ENCODE assay signal across 20 cellular contexts in genomic region chr4:123501733-123502132, GRCh38.
DNase-seq lines count a peak whose midpoint lies in the region; ATAC-seq and TF ChIP-seq lines count a peak whose summit lies in the region.
"Had no signal": no experiment of that assay in that cellular context is flagged by ENCODE, and none has a peak within 500 bp of the region (broad histone marks: within the 10 kb centered on the region; RNA-seq: fewer than 3 reads in every experiment).

No MANE protein-coding gene starts in this region.

- no peak overlapping the region for H3K4me3 ChIP-seq in HUES48 (ENCODE audit: low read depth, low read length)
- no peak overlapping the region for H3K4me3 ChIP-seq in Panc1 (ENCODE audit: low read depth in 2 of 2, low read length in 2 of 2)
- no peak overlapping the region for H3K4me3 ChIP-seq in iPS-20b (ENCODE audit: low read length)
- H3K4me3 ChIP-seq in mesenchymal stem cell (ENCODE audit: insufficient read depth in 1 of 2, low read depth in 1 of 2, low read length in 2 of 2), result no peak overlapping the region
- H3K4me3 ChIP-seq: HAP-1 had no signal

- H3K36me3 ChIP-seq in HUES48 (ENCODE audit: control insufficient read depth, insufficient read depth, low read length), result no peaks in the 10 kb centered on the region
- no peaks in the 10 kb centered on the region for H3K36me3 ChIP-seq in Panc1 (ENCODE audit: control insufficient read depth, insufficient read depth, low read length)
- H3K36me3 ChIP-seq in iPS-20b (ENCODE audit: insufficient read depth, low read depth, low read length), result no peaks in the 10 kb centered on the region
- H3K36me3 ChIP-seq in mesenchymal stem cell (ENCODE audit: control insufficient read depth in 1 of 2, insufficient read depth in 2 of 2, low read depth in 1 of 2, low read length in 2 of 2), result no peaks in the 10 kb centered on the region
- H3K36me3 ChIP-seq: BE2C, HAP-1 had no signal

- DNase-seq in Panc1 (ENCODE audit: low read depth, low spot score) (no peak), mesenchymal stem cell (no peak), HUDEP-2 (lab: John Stamatoyannopoulos, UW; ENCODE audit: unreplicated experiment in 76 of 76) (no peak)
- DNase-seq: ACHN; BE2C; C1 segment of cervical spinal cord; CD4-positive, CD25-positive, alpha-beta regulatory T cell; CD8-positive, alpha-beta memory T cell; COR-L47; DMS 273 treated with DMSO at 0.1 percent for 48 hours; DMS53; DND-41; EL; GOT3 had no signal

- no peak for TF ChIP-seq POLR2A in GM18505 (IDR thresholded peaks at IDR 0.05; ENCODE audit: borderline replicate concordance, extremely low read depth, insufficient read depth, insufficient read length)

- H3K27me3 ChIP-seq in HUES48 (ENCODE audit: control insufficient read depth, insufficient read depth, low read length) (no peaks in the 10 kb centered on the region), Panc1 (ENCODE audit: control insufficient read depth, insufficient read depth, low read length) (no peaks in the 10 kb centered on the region), iPS-20b (ENCODE audit: insufficient read depth, low read length) (peaks cover 6% of the 10 kb centered on the region; the same call in 1 of the 2 replicates), mesenchymal stem cell (ENCODE audit: control insufficient read depth in 1 of 2, insufficient read depth in 1 of 2, low read length in 2 of 2) (peaks cover 0 to 5% of the 10 kb centered on the region in 2 experiments)
- H3K27me3 ChIP-seq: BE2C had no signal

- no CpG with 5 or more reads among the region's 1 CpG for WGBS in mesenchymal stem cell

- TF ChIP-seq CTCF in Panc1 (IDR thresholded peaks at IDR 0.05), result no peak

- H4K91ac ChIP-seq in mesenchymal stem cell (ENCODE audit: low read length), result no peak overlapping the region

- H2AK5ac ChIP-seq in mesenchymal stem cell (ENCODE audit: low read length, severe bottlenecking), result no peak overlapping the region

- CTCF ChIA-PET in Panc1 (lab: Charles Lee), result no interaction called here

- intact Hi-C loops in Panc1 (cut with micrococcal nuclease; ENCODE audit: unreplicated experiment), result no loop called here

- H3K9me3 ChIP-seq in HUES48 (ENCODE audit: control insufficient read depth, insufficient read depth, low read length), result peaks cover 21% of the 10 kb centered on the region
- peaks cover 9% of the 10 kb centered on the region; the same call in 1 of the 2 replicates for H3K9me3 ChIP-seq in Panc1 (ENCODE audit: control insufficient read depth, insufficient read depth, low read depth, low read length)
- peaks cover 28% of the 10 kb centered on the region for H3K9me3 ChIP-seq in iPS-20b (ENCODE audit: insufficient read depth, low read depth, low read length)
- H3K9me3 ChIP-seq in mesenchymal stem cell (ENCODE audit: control insufficient read depth, low read length), result peaks cover 3% of the 10 kb centered on the region
- H3K9me3 ChIP-seq: BE2C, HAP-1 had no signal

- no peak overlapping the region for H3K23ac ChIP-seq in mesenchymal stem cell (ENCODE audit: low read length in 2 of 2)

- no peak overlapping the region for H3K9ac ChIP-seq in HUES48 (ENCODE audit: low read depth, low read length)
- H3K9ac ChIP-seq in iPS-20b (ENCODE audit: low read depth, low read length), result no peak overlapping the region
- no peak overlapping the region for H3K9ac ChIP-seq in mesenchymal stem cell (ENCODE audit: low read length)
- H3K9ac ChIP-seq: KMS-11 had no signal

- H3K18ac ChIP-seq in mesenchymal stem cell (ENCODE audit: low read depth in 1 of 2, low read length in 2 of 2), result no peak overlapping the region

- H3K4ac ChIP-seq in mesenchymal stem cell (ENCODE audit: low read depth in 1 of 2, low read length in 2 of 2), result no peak overlapping the region

- H3K79me1 ChIP-seq in mesenchymal stem cell (replicated peaks; ENCODE audit: low read length, poor library complexity, severe bottlenecking), result no peaks in the 10 kb centered on the region

- in situ Hi-C loops in Panc1 (cut with HindIII; ENCODE audit: low pct_unique_long_range_greater_than_20kb, low sequenced_read_pairs), result no loop called here

- H2AFZ ChIP-seq in mesenchymal stem cell (ENCODE audit: low read depth, low read length), result no peak overlapping the region

- peaks cover 29% of the 10 kb centered on the region for H3K4me1 ChIP-seq in HUES48 (ENCODE audit: control insufficient read depth, insufficient read depth, low read length)
- H3K4me1 ChIP-seq in Panc1 (ENCODE audit: control insufficient read depth, insufficient read depth, low read length), result peaks cover 19% of the 10 kb centered on the region
- peaks cover 24% of the 10 kb centered on the region; the same call in 1 of the 2 replicates for H3K4me1 ChIP-seq in iPS-20b (ENCODE audit: insufficient read depth, low read length)
- H3K4me1 ChIP-seq in mesenchymal stem cell (ENCODE audit: control insufficient read depth, insufficient read depth, low read depth, low read length), result peaks cover 4% of the 10 kb centered on the region
- H3K4me1 ChIP-seq: BE2C had no signal

- no TSS peak for BruUV-seq in Panc1 (replicated peaks; lab: Mats Ljungman, UMichigan)

- no peak overlapping the region for H4K8ac ChIP-seq in mesenchymal stem cell (ENCODE audit: low read length)

- no peak overlapping the region for H2BK12ac ChIP-seq in mesenchymal stem cell (ENCODE audit: low read length in 2 of 2)

- no peak overlapping the region for H3K14ac ChIP-seq in mesenchymal stem cell (ENCODE audit: low read length in 2 of 2)

- no peak overlapping the region for H2BK120ac ChIP-seq in mesenchymal stem cell (ENCODE audit: low read depth, low read length)

- no peak overlapping the region for H2BK5ac ChIP-seq in mesenchymal stem cell (ENCODE audit: low read depth, low read length, poor library complexity, severe bottlenecking)

- POLR2A ChIA-PET in Panc1 (lab: Charles Lee), result no interaction called here

- H2BK15ac ChIP-seq in mesenchymal stem cell (ENCODE audit: low read depth, poor library complexity, severe bottlenecking), result no peak overlapping the region

- no peak overlapping the region for H3K4me2 ChIP-seq in mesenchymal stem cell (ENCODE audit: low read length, poor library complexity, severe bottlenecking)
- H3K4me2 ChIP-seq: KMS-11 had no signal

- no peak for ATAC-seq in Panc1
- ATAC-seq in HG02610 (IDR thresholded peaks at IDR 0.05; ENCODE audit: unreplicated experiment), result no peak
- no peak for ATAC-seq in GM18505 (IDR thresholded peaks at IDR 0.05; ENCODE audit: unreplicated experiment)

- H3K27ac ChIP-seq in HUES48 (ENCODE audit: low read depth, low read length) (peak overlapping the region; percentile 36), Panc1 (ENCODE audit: low read length) (peak overlapping the region; percentile 83; the same call in 1 of the 2 replicates), iPS-20b (ENCODE audit: low read length) (peak overlapping the region; percentile 19), mesenchymal stem cell (ENCODE audit: low read length, poor library complexity, severe bottlenecking) (no peak overlapping the region)
- H3K27ac ChIP-seq: KMS-11 had no signal
